Comparison of ENCODE assay signal across 1 cellular context in the genomic region with DNA sequence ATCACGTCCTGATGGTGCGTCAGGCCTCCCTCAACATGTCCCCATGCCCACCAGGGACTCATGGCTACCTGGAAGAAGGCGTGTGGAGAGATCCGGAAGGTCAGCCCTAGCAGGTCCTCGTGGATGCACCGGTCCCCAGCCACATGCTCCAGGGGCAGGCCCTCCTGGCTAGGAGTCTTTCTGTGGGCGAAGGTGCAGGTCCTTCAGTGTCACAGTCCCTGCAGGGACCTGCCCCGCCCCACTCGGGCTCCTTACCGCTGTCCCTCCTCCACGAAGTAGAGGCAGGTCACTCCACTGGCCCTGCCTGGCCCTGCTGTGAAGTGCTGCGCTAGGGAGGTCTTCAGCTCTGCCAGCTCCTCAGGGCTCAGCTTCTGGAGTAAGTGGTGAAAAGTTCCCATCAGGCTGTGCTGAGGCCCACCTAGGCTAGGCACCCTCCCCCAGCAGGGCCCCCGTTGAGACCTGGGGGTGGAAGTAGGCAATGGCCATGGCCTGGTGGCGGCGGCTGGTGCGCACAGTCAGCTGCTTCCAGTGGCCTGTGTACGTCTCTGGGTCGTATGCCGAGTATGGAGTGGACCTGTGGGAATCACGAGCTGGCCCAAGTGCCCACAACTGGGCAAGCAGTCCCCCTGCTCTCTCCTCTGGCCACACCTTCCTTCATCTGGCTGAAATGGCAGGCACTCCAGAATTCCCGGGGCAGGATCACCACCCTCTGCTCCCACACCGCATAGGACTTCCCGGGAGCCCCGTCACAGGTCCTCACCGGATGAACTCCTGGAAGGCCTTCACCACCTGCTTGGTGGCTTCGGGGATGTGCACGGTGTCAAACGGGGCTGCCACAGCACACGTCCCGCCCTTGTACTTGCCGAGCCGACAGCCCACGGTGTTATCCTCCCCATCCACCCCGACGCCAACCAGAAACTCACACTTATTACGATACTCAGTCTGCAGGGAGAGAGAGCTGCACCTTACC.
TF ChIP-seq lines count a peak whose summit lies in the region.

No MANE protein-coding gene starts in this region.

TF ChIP-seq in WTC11, 78 proteins besides CTCF, POLR2A, EP300 and RAD21 (continued from another document):
- TF ChIP-seq, protein P1, sequence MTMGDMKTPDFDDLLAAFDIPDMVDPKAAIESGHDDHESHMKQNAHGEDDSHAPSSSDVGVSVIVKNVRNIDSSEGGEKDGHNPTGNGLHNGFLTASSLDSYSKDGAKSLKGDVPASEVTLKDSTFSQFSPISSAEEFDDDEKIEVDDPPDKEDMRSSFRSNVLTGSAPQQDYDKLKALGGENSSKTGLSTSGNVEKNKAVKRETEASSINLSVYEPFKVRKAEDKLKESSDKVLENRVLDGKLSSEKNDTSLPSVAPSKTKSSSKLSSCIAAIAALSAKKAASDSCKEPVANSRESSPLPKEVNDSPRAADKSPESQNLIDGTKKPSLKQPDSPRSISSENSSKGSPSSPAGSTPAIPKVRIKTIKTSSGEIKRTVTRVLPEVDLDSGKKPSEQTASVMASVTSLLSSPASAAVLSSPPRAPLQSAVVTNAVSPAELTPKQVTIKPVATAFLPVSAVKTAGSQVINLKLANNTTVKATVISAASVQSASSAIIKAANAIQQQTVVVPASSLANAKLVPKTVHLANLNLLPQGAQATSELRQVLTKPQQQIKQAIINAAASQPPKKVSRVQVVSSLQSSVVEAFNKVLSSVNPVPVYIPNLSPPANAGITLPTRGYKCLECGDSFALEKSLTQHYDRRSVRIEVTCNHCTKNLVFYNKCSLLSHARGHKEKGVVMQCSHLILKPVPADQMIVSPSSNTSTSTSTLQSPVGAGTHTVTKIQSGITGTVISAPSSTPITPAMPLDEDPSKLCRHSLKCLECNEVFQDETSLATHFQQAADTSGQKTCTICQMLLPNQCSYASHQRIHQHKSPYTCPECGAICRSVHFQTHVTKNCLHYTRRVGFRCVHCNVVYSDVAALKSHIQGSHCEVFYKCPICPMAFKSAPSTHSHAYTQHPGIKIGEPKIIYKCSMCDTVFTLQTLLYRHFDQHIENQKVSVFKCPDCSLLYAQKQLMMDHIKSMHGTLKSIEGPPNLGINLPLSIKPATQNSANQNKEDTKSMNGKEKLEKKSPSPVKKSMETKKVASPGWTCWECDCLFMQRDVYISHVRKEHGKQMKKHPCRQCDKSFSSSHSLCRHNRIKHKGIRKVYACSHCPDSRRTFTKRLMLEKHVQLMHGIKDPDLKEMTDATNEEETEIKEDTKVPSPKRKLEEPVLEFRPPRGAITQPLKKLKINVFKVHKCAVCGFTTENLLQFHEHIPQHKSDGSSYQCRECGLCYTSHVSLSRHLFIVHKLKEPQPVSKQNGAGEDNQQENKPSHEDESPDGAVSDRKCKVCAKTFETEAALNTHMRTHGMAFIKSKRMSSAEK (CRISPR knock-in tag; IDR thresholded peaks at IDR 0.05; ENCODE audit: borderline replicate concordance), result no peak
TF ChIP-seq in WTC11: peak in this region for 1.
